8 cellular contexts compared by ENCODE assay signal in the genomic region with DNA sequence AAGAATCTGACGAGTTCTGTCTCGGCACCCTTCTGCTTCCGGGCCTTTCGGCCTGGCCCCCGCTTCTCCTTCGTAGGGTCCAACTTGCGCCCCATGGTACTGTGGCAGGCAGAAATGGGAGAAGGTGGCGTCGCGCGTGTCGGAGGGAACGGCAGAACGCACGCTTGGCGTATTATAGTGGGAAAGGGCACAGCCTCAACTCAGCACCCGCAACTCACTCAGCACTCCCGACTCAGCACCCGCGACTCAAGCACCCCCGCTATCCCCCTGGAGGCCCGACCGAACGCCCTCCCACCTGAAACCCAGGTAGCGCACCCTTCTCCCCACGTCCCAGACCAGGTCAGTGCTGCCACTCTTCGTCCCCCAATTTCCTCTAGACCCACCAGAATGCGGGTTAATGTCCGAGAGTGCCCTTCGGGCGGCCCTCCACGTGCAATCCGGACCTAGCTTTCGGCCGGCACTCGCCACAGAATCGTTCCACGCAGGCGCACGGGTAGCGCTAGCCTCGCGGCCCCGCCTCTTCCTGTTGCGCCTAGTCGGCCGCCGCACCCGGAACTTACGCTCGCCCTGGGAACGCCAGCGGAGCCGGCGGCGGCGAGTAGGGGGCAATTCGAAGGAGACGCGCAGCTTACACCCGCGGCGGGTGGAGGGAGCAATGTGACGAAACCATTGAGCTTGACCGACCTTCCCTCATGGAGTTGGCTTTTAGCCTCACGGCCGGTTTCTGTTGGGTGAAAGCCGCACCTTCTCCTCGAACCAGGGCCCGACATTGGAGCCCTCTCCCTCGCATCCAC. TPM values are rescaled to one million over a fixed set of nuclear protein-coding genes. Genes with fewer than 3 reads are reported as not detected.
A peak's percentile ranks its signal among the peaks of the same experiment; 100 is the strongest.
DNase-seq lines count a peak whose midpoint lies in the region; ATAC-seq and TF ChIP-seq lines count a peak whose summit lies in the region.

Gene NOP2, minus strand, starts transcription at position 468 of the 794 bp plus-strand sequence. Its CDS starts 373 bp downstream, at position 95.

- POLR2A ChIA-PET in activated CD4-positive, alpha-beta T cell treated with anti-CD3 and anti-CD28 coated beads for 36 hours (lab: Charles Lee): interaction anchor here (0.6 to 1.4 kb wide), 6 partner anchors 32 to 376 kb away, joined by 3 to 5 read pairs (median 4); partner anchors contain the start of genes C12orf57, RNU7-1 and ZNF384

- no peaks in the 10 kb centered on the region for H3K27me3 Mint-ChIP-seq in activated CD4-positive, alpha-beta T cell treated with anti-CD3 and anti-CD28 coated beads for 36 hours

- H3K4me3 ChIP-seq in AG10803 (ENCODE audit: low read length) (peak within 1 kb of the TSS; percentile 98), choroid plexus epithelial cell (ENCODE audit: low read depth, low read length) (peak within 1 kb of the TSS; percentile 91)

- 0 out of 2 replicates have a peak, but pooled peaks have one; percentile 2 for TF ChIP-seq CTCF in AG10803 (conservative IDR thresholded peaks at IDR 0.05; ENCODE audit: low read length)
- no peak for TF ChIP-seq CTCF in choroid plexus epithelial cell (conservative IDR thresholded peaks at IDR 0.05; ENCODE audit: low read depth, low read length)

- no peaks in the 10 kb centered on the region for H3K9me3 Mint-ChIP-seq in activated CD4-positive, alpha-beta T cell treated with anti-CD3 and anti-CD28 coated beads for 36 hours (ENCODE audit: low read depth)

- peak within 1 kb of the TSS; percentile 93 for H3K27ac Mint-ChIP-seq in activated CD4-positive, alpha-beta T cell treated with anti-CD3 and anti-CD28 coated beads for 36 hours

- peak within 1 kb of the TSS; percentile 89 for H3K4me3 Mint-ChIP-seq in activated CD4-positive, alpha-beta T cell treated with anti-CD3 and anti-CD28 coated beads for 36 hours

- peaks cover 54% of the 10 kb centered on the region for H3K4me1 Mint-ChIP-seq in activated CD4-positive, alpha-beta T cell treated with anti-CD3 and anti-CD28 coated beads for 36 hours

- DNase-seq in AG10803 (ENCODE audit: low read depth): peak; percentile 85
- peak; percentile 68 to 88 for DNase-seq in NCI-H524 (lab: John Stamatoyannopoulos, UW)
- DNase-seq in activated CD4-positive, alpha-beta T cell treated with anti-CD3 and anti-CD28 coated beads for 36 hours: peak; percentile 94
- DNase-seq in choroid plexus epithelial cell (ENCODE audit: low read depth): peak; percentile 90
- DNase-seq in stimulated activated CD4-positive, alpha-beta T cell treated with anti-CD3 and anti-CD28 coated beads, Interleukin-1b, Interleukin-23, amount 100 ng/mL, for 24 hours (ENCODE audit: low read depth in 4 of 4, low spot score in 1 of 4): peak; percentile 80 to 89 (median 83)

- peak within 1 kb of the TSS; percentile 75 for H3K27ac ChIP-seq in layer of hippocampus (ENCODE audit: low read depth, low read length)

- ATAC-seq in GM19043 (IDR thresholded peaks at IDR 0.05; ENCODE audit: low read depth, unreplicated experiment) (peak; percentile 79), HG03432 (IDR thresholded peaks at IDR 0.05; ENCODE audit: unreplicated experiment) (peak; percentile 83)
- peak; percentile 92 for ATAC-seq in activated CD4-positive, alpha-beta T cell treated with anti-CD3 and anti-CD28 coated beads for 36 hours

- intact Hi-C loops in activated CD4-positive, alpha-beta T cell treated with anti-CD3 and anti-CD28 coated beads for 36 hours (cut with DNase I, micrococcal nuclease): loop anchor here (1.0 to 5.0 kb wide), 6 partner anchors 12 to 121 kb away; partner anchors contain the start of genes IFFO1 (in 2 of the 2), ZNF384 (in 2 of the 2), CHD4 (in 1 of the 2) and ING4 (in 1 of the 2)

- peaks cover 67% of the 10 kb centered on the region for H3K36me3 Mint-ChIP-seq in activated CD4-positive, alpha-beta T cell treated with anti-CD3 and anti-CD28 coated beads for 36 hours (ENCODE audit: low read depth)

- CTCF ChIA-PET in activated CD4-positive, alpha-beta T cell treated with anti-CD3 and anti-CD28 coated beads for 36 hours (lab: Charles Lee): interaction anchor here (0.8 to 2.0 kb wide), 6 partner anchors 8 to 258 kb away, joined by 3 to 11 read pairs (median 3); partner anchors contain the start of gene IFFO1

- H3K27me3 ChIP-seq in layer of hippocampus (ENCODE audit: control insufficient read depth, insufficient read depth, low read length): no peaks in the 10 kb centered on the region

RNA-seq across cellular contexts. Expression of gene NOP2, which starts in this region (rescaled TPM):
- 10 to 100 TPM; 93.2 to 97.1 TPM for total RNA-seq in activated CD4-positive, alpha-beta T cell treated with anti-CD3 and anti-CD28 coated beads for 36 hours

Comparison
In these comparisons a context has a peak if more than half of its experiments do, and no peak if none do; other contexts are left out.
1. Peak in every context shown above with its lines: DNase-seq, ATAC-seq, H3K4me3 ChIP-seq and H3K27ac ChIP-seq.